ENCODE assay signal across 8 cellular contexts in genomic region chr19:572140-572890, GRCh38. TPM values are rescaled to one million over a fixed set of nuclear protein-coding genes. Genes with fewer than 3 reads are reported as not detected.
DNase-seq lines count a peak whose midpoint lies in the region; ATAC-seq and TF ChIP-seq lines count a peak whose summit lies in the region.

Gene BSG, plus strand, starts transcription at chr19:572596. Its CDS starts 39 bp downstream, at chr19:572635.

- no peaks in the 10 kb centered on the region for H3K9me3 Mint-ChIP-seq in activated naive CD8-positive, alpha-beta T cell treated with anti-CD3 and anti-CD28 coated beads, Interleukin-2, amount 50 U/mL, for 24 hours

- H3K4me1 Mint-ChIP-seq in activated naive CD8-positive, alpha-beta T cell treated with anti-CD3 and anti-CD28 coated beads, Interleukin-2, amount 50 U/mL, for 24 hours, result peaks cover 41% of the 10 kb centered on the region

- H3K27me3 ChIP-seq in parathyroid adenoma (ENCODE audit: control insufficient read depth, insufficient read depth, low read length) (no peaks in the 10 kb centered on the region), tibial nerve (no peaks in the 10 kb centered on the region)

- WGBS in tibial nerve, 2 donors, result 0 to 1% methylated on average over 69 to 95 of the region's 95 CpGs

- peaks cover 11% of the 10 kb centered on the region for H3K36me3 Mint-ChIP-seq in activated naive CD8-positive, alpha-beta T cell treated with anti-CD3 and anti-CD28 coated beads, Interleukin-2, amount 50 U/mL, for 24 hours (ENCODE audit: low read depth)

- H3K27ac ChIP-seq in parathyroid adenoma, result peak within 1 kb of the TSS; percentile 69
- peak within 1 kb of the TSS; percentile 78 to 95 (median 93) for H3K27ac ChIP-seq in tibial nerve

- H3K27ac Mint-ChIP-seq in activated naive CD8-positive, alpha-beta T cell treated with anti-CD3 and anti-CD28 coated beads, Interleukin-2, amount 50 U/mL, for 24 hours, result peak within 1 kb of the TSS; percentile 99

- peak within 1 kb of the TSS; percentile 100 for H3K4me3 ChIP-seq in GM12864 (ENCODE audit: low read depth, low read length)
- H3K4me3 ChIP-seq in parathyroid adenoma (ENCODE audit: low read depth, low read length), result peak within 1 kb of the TSS; percentile 93
- H3K4me3 ChIP-seq in tibial nerve, result peak within 1 kb of the TSS; percentile 86 to 99 (median 88)

- TF ChIP-seq POLR2A in tibial nerve (IDR thresholded peaks at IDR 0.05), result peak; percentile 95 to 98

- peak within 1 kb of the TSS; percentile 91 for H2AFZ ChIP-seq in parathyroid adenoma

- H3K27me3 Mint-ChIP-seq in activated naive CD8-positive, alpha-beta T cell treated with anti-CD3 and anti-CD28 coated beads, Interleukin-2, amount 50 U/mL, for 24 hours, result peaks cover 6% of the 10 kb centered on the region

- intact Hi-C loops in Right ventricle myocardium superior (cut with DNase I), result no loop called here

- DNase-seq in GM12864 (ENCODE audit: low read depth) (peak; percentile 90), NCI-H1417 treated with DMSO at 0.1 percent for 48 hours (lab: John Stamatoyannopoulos, UW) (peak; percentile 98), SW480 (ENCODE audit: low spot score) (peak; percentile 91), Right ventricle myocardium superior (peak; percentile 99), tibial nerve (ENCODE audit: low spot score in 2 of 2) (peak; percentile 97)
- peak; percentile 99 for DNase-seq in activated naive CD8-positive, alpha-beta T cell treated with anti-CD3 and anti-CD28 coated beads, Interleukin-2, amount 50 U/mL, for 24 hours

- H3K9me3 ChIP-seq in parathyroid adenoma (ENCODE audit: control insufficient read depth, low read length) (no peaks in the 10 kb centered on the region), tibial nerve (no peaks in the 10 kb centered on the region)

- H3K36me3 ChIP-seq in parathyroid adenoma (ENCODE audit: control insufficient read depth, insufficient read depth, low read length) (no peaks in the 10 kb centered on the region), tibial nerve (peaks cover 0 to 2% (median 0%) of the 10 kb centered on the region in 3 donors)

- no peak for TF ChIP-seq CTCF in GM12864 (IDR thresholded peaks at IDR 0.05; ENCODE audit: low read depth, low read length, missing control alignments)
- TF ChIP-seq CTCF in parathyroid adenoma (IDR thresholded peaks at IDR 0.05), result no peak
- TF ChIP-seq CTCF in tibial nerve (IDR thresholded peaks at IDR 0.05), result peak in 2 of 5 experiments; percentile 50 to 54

- H3K79me2 ChIP-seq in parathyroid adenoma, result peaks cover 44% of the 10 kb centered on the region

- H3K4me2 ChIP-seq in parathyroid adenoma (ENCODE audit: low read length), result peak within 1 kb of the TSS; percentile 83

- H3K9ac ChIP-seq in parathyroid adenoma, result peak within 1 kb of the TSS; percentile 87

- H3K4me1 ChIP-seq in parathyroid adenoma (no peaks in the 10 kb centered on the region), tibial nerve (peaks cover 0 to 54% (median 35%) of the 10 kb centered on the region in 4 donors)

- ATAC-seq in HG02763 (IDR thresholded peaks at IDR 0.05; ENCODE audit: unreplicated experiment) (peak; percentile 75), Right ventricle myocardium superior (ENCODE audit: poor library complexity) (peak; percentile 78)
- peak; percentile 80 for ATAC-seq in activated naive CD8-positive, alpha-beta T cell treated with anti-CD3 and anti-CD28 coated beads, Interleukin-2, amount 50 U/mL, for 24 hours

- peak within 1 kb of the TSS; percentile 94 for H3K4me3 Mint-ChIP-seq in activated naive CD8-positive, alpha-beta T cell treated with anti-CD3 and anti-CD28 coated beads, Interleukin-2, amount 50 U/mL, for 24 hours

- TF ChIP-seq EP300 in tibial nerve (IDR thresholded peaks at IDR 0.05), result peak; percentile 73 to 95

RNA-seq across cellular contexts. Expression of gene BSG, which starts in this region (rescaled TPM):
- total RNA-seq in Right ventricle myocardium superior (1,928 TPM), tibial nerve (100 to 1,000 TPM; 303 to 400 (median 324) TPM)

Comparison
In these comparisons a context has a peak if more than half of its experiments do, and no peak if none do; other contexts are left out.
1. Peak in every context shown above with its lines: DNase-seq, ATAC-seq, H3K4me3 ChIP-seq and H3K27ac ChIP-seq.